In the genomic region with DNA sequence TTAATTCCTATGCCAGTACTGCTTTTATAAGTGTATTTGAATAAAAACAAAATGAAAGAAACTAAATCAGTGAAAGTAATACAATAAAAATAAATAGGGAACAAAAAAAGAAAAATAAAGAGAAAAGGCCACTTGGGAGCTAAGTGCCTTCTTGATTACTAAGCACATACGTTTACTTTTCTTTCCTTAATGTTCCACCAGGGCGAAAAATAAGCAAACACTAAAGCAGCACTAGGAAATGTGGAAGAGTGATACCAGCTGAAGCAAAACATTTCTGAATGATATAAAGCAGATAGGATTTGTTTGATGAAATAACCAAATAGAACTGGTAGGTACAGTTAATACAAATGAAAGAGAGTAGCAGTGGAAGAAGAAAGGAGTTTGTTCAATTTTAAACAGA, we compare ENCODE assay signal across 15 cellular contexts.
"Had no signal": no experiment of that assay in that cellular context is flagged by ENCODE, and none has a peak within 500 bp of the region (broad histone marks: within the 10 kb centered on the region; RNA-seq: fewer than 3 reads in every experiment).

No MANE protein-coding gene starts in this region.

- H3K4me3 ChIP-seq: thyroid gland had no signal

- H3K4me1 ChIP-seq: thyroid gland had no signal

- H3K27ac Mint-ChIP-seq: activated T-cell treated with anti-CD3 and anti-CD28 coated beads, Interleukin-2, amount 50 U/mL, for 72 hours; effector memory CD8-positive, alpha-beta T cell had no signal

- H3K36me3 ChIP-seq: thyroid gland had no signal

- DNase-seq: activated CD4-positive, alpha-beta T cell treated with anti-CD3 and anti-CD28 coated beads, Interleukin-2, amount 50 U/mL, for 1 hour; activated effector memory CD4-positive, alpha-beta T cell treated with anti-CD3 and anti-CD28 coated beads, Interleukin-2, amount 50 U/mL, for 16 hours; activated naive CD4-positive, alpha-beta T cell treated with anti-CD3 and anti-CD28 coated beads, Interleukin-2, amount 50 U/mL, for 16 hours; activated T-cell treated with anti-CD3 and anti-CD28 coated beads, Interleukin-2, amount 50 U/mL, for 72 hours; aorta; dermis blood vessel endothelial cell; effector memory CD8-positive, alpha-beta T cell; stimulated activated CD4-positive, alpha-beta T cell treated with anti-CD3 and anti-CD28 coated beads, Interleukin-12 subunit alpha, Interleukin-12 subunit beta, amount 100 ng/mL, for 4 hours; stimulated activated CD4-positive, alpha-beta T cell treated with anti-CD3 and anti-CD28 coated beads, Interleukin-1b, Interleukin-23, amount 100 ng/mL, for 48 hours; stimulated activated CD8-positive, alpha-beta memory T cell treated with anti-CD3 and anti-CD28 coated beads, Interleukin-4, amount 100 ng/mL, for 48 hours; stimulated activated naive CD4-positive, alpha-beta T cell; T1000; thyroid gland had no signal

- H3K9me3 Mint-ChIP-seq: activated T-cell treated with anti-CD3 and anti-CD28 coated beads, Interleukin-2, amount 50 U/mL, for 72 hours; effector memory CD8-positive, alpha-beta T cell had no signal

- H3K4me3 Mint-ChIP-seq: activated T-cell treated with anti-CD3 and anti-CD28 coated beads, Interleukin-2, amount 50 U/mL, for 72 hours; effector memory CD8-positive, alpha-beta T cell had no signal

- ATAC-seq: activated CD4-positive, CD25-positive, alpha-beta regulatory T cell treated with anti-CD3 and anti-CD28 coated beads, Interleukin-2, amount 50 U/mL, for 24 hours; activated T-cell treated with anti-CD3 and anti-CD28 coated beads, Interleukin-2, amount 50 U/mL, for 72 hours; effector memory CD8-positive, alpha-beta T cell; left lobe of liver had no signal

- H3K27me3 ChIP-seq: thyroid gland had no signal

- H3K27ac ChIP-seq: thyroid gland had no signal

- H3K9me3 ChIP-seq: thyroid gland had no signal
